In genomic region chr1:154181944-154182341, GRCh38 we compare ENCODE assay signal across 8 cellular contexts. TPM values are rescaled to one million over a fixed set of nuclear protein-coding genes. Genes with fewer than 3 reads are reported as not detected.
DNase-seq lines count a peak whose midpoint lies in the region; ATAC-seq and TF ChIP-seq lines count a peak whose summit lies in the region.

No MANE protein-coding gene starts in this region.

- intact Hi-C loops in activated CD4-positive, alpha-beta T cell treated with anti-CD3 and anti-CD28 coated beads, Interleukin-2, amount 10 ng/mL, durations not matched to agents 24 days and 14 days (cut with micrococcal nuclease), result loop anchor here (1.0 to 5.0 kb wide), 7 partner anchors 11 to 259 kb away; partner anchors contain the start of genes GATAD2B, HAX1, RPS27 and UBAP2L
- intact Hi-C loops in left lung (cut with DNase I) (no loop called here), tibial artery (cut with DNase I; ENCODE audit: low total_unique reads) (no loop called here)

- H3K9ac ChIP-seq in adipocyte (ENCODE audit: low read length), result peak overlapping the region; percentile 91

- H3K27ac Mint-ChIP-seq in activated CD4-positive, alpha-beta T cell treated with anti-CD3 and anti-CD28 coated beads, Interleukin-2, amount 10 ng/mL, durations not matched to agents 24 days and 14 days, result peak overlapping the region; percentile 100

- TF ChIP-seq CTCF in left lung (IDR thresholded peaks at IDR 0.05), result no peak
- no peak for TF ChIP-seq CTCF in tibial artery (IDR thresholded peaks at IDR 0.05)

- ATAC-seq in left lung, result no peak
- no peak for ATAC-seq in HG03460 (IDR thresholded peaks at IDR 0.05; ENCODE audit: unreplicated experiment)

- peak overlapping the region; percentile 99 for H3K4me3 Mint-ChIP-seq in activated CD4-positive, alpha-beta T cell treated with anti-CD3 and anti-CD28 coated beads, Interleukin-2, amount 10 ng/mL, durations not matched to agents 24 days and 14 days

- H3K27me3 Mint-ChIP-seq in activated CD4-positive, alpha-beta T cell treated with anti-CD3 and anti-CD28 coated beads, Interleukin-2, amount 10 ng/mL, durations not matched to agents 24 days and 14 days, result peaks cover 4% of the 10 kb centered on the region

- H3K4me3 ChIP-seq in adipocyte (ENCODE audit: low read length) (peak overlapping the region; percentile 96), left lung (peak overlapping the region; percentile 86 to 97), tibial artery (peak overlapping the region; percentile 82 to 93)

- H3K4me1 ChIP-seq in adipocyte (ENCODE audit: control insufficient read depth, insufficient read depth, low read length), result peaks cover 42% of the 10 kb centered on the region
- peaks cover 46 to 60% of the 10 kb centered on the region in 2 donors for H3K4me1 ChIP-seq in left lung
- H3K4me1 ChIP-seq in tibial artery, result peaks cover 0 to 52% (median 47%) of the 10 kb centered on the region in 4 donors

- peaks cover 61% of the 10 kb centered on the region for H3K4me1 Mint-ChIP-seq in activated CD4-positive, alpha-beta T cell treated with anti-CD3 and anti-CD28 coated beads, Interleukin-2, amount 10 ng/mL, durations not matched to agents 24 days and 14 days

- H3K9me3 ChIP-seq in adipocyte (ENCODE audit: control insufficient read depth, low read length) (no peaks in the 10 kb centered on the region), left lung (no peaks in the 10 kb centered on the region), tibial artery (no peaks in the 10 kb centered on the region)

- H3K9me3 Mint-ChIP-seq in activated CD4-positive, alpha-beta T cell treated with anti-CD3 and anti-CD28 coated beads, Interleukin-2, amount 10 ng/mL, durations not matched to agents 24 days and 14 days, result no peaks in the 10 kb centered on the region

- no peak for DNase-seq in activated CD4-positive, alpha-beta T cell treated with anti-CD3 and anti-CD28 coated beads, Interleukin-2, amount 10 ng/mL, durations not matched to agents 24 days and 14 days
- no peak for DNase-seq in activated CD4-positive, alpha-beta T cell treated with anti-CD3 and anti-CD28 coated beads for 48 hours
- DNase-seq in adipocyte (ENCODE audit: low read depth) (peak; percentile 63), left lung (no peak), tibial artery (no peak), NCI-H748 (lab: John Stamatoyannopoulos, UW; ENCODE audit: unreplicated experiment) (no peak), A172 (ENCODE audit: low spot score) (no peak)

- H3K36me3 ChIP-seq in adipocyte (ENCODE audit: control insufficient read depth, insufficient read depth, low read length, severe bottlenecking) (no peaks in the 10 kb centered on the region), left lung (peaks cover 0 to 9% of the 10 kb centered on the region in 2 donors), tibial artery (no peaks in the 10 kb centered on the region)

- H3K36me3 Mint-ChIP-seq in activated CD4-positive, alpha-beta T cell treated with anti-CD3 and anti-CD28 coated beads, Interleukin-2, amount 10 ng/mL, durations not matched to agents 24 days and 14 days (ENCODE audit: low read depth), result peaks cover 47% of the 10 kb centered on the region

- peak overlapping the region; percentile 95 to 98 for H3K27ac ChIP-seq in left lung
- peak overlapping the region; percentile 82 to 86 for H3K27ac ChIP-seq in tibial artery

- no peaks in the 10 kb centered on the region for H3K27me3 ChIP-seq in adipocyte (replicated peaks; ENCODE audit: control insufficient read depth, insufficient read depth, low read length)
- no peaks in the 10 kb centered on the region for H3K27me3 ChIP-seq in left lung
- H3K27me3 ChIP-seq in tibial artery, result no peaks in the 10 kb centered on the region

RNA-seq across cellular contexts. Expression of gene TPM3, which starts 10.0 kb away (rescaled TPM):
- total RNA-seq in activated CD4-positive, alpha-beta T cell treated with anti-CD3 and anti-CD28 coated beads, Interleukin-2, amount 10 ng/mL, durations not matched to agents 24 days and 14 days, result 633 and 635 TPM in 2 replicates
- 100 to 1,000 TPM; 318 to 406 TPM for total RNA-seq in left lung
- 1,673 and 1,769 TPM in 2 replicates for total RNA-seq in A172 (2014; rRNA removed; shearing (Covaris generic))

RNA-seq across cellular contexts. Expression of gene CFAP141, which starts 24.2 kb away (rescaled TPM):
- total RNA-seq in activated CD4-positive, alpha-beta T cell treated with anti-CD3 and anti-CD28 coated beads, Interleukin-2, amount 10 ng/mL, durations not matched to agents 24 days and 14 days, result not detected in 2 replicates
- not detected for total RNA-seq in left lung
- not detected in 2 replicates for total RNA-seq in A172 (2014; rRNA removed; shearing (Covaris generic))

RNA-seq across cellular contexts. Expression of gene NUP210L, which starts 27.1 kb away (rescaled TPM):
- total RNA-seq in activated CD4-positive, alpha-beta T cell treated with anti-CD3 and anti-CD28 coated beads, Interleukin-2, amount 10 ng/mL, durations not matched to agents 24 days and 14 days, result 0.02 TPM in 1 of 2 replicates, not detected in the other
- under 1 TPM; 0.16 to 0.26 TPM for total RNA-seq in left lung
- not detected in 2 replicates for total RNA-seq in A172 (2014; rRNA removed; shearing (Covaris generic))

RNA-seq across cellular contexts. Expression of gene UBAP2L, which starts 38.8 kb away (rescaled TPM):
- total RNA-seq in activated CD4-positive, alpha-beta T cell treated with anti-CD3 and anti-CD28 coated beads, Interleukin-2, amount 10 ng/mL, durations not matched to agents 24 days and 14 days, result 277 and 281 TPM in 2 replicates
- 100 to 1,000 TPM; 131 to 144 TPM for total RNA-seq in left lung
- 116 and 148 TPM in 2 replicates for total RNA-seq in A172 (2014; rRNA removed; shearing (Covaris generic))
